In genomic region chr6:13486679-13487121, GRCh38 we compare ENCODE assay signal across 8 cellular contexts. TPM values are rescaled to one million over a fixed set of nuclear protein-coding genes. Genes with fewer than 3 reads are reported as not detected.
DNase-seq lines count a peak whose midpoint lies in the region; ATAC-seq and TF ChIP-seq lines count a peak whose summit lies in the region.

No MANE protein-coding gene starts in this region.

- H3K9ac ChIP-seq in neuronal stem cell (ENCODE audit: low read depth, low read length, poor library complexity), result peak overlapping the region; percentile 86

- H4K8ac ChIP-seq in neuronal stem cell (ENCODE audit: low read depth, low read length), result no peak overlapping the region

- no peak for TF ChIP-seq CTCF in Peyer's patch (IDR thresholded peaks at IDR 0.05)
- TF ChIP-seq CTCF in tibial artery (IDR thresholded peaks at IDR 0.05), result no peak

- no peak overlapping the region for H2AK5ac ChIP-seq in neuronal stem cell (ENCODE audit: low read depth, low read length)

- no peak for TF ChIP-seq POLR2A in Peyer's patch (IDR thresholded peaks at IDR 0.05)

- peak overlapping the region; percentile 81 for H3K18ac ChIP-seq in neuronal stem cell (ENCODE audit: low read length)

- no peak overlapping the region for H3K4ac ChIP-seq in neuronal stem cell (ENCODE audit: low read length)

- no peaks in the 10 kb centered on the region for H3K79me1 ChIP-seq in neuronal stem cell (ENCODE audit: low read depth, low read length)

- peak overlapping the region; percentile 73 for H3K14ac ChIP-seq in neuronal stem cell (ENCODE audit: low read length)

- H3K4me3 ChIP-seq in Peyer's patch (peak overlapping the region; percentile 64 to 97 (median 82)), neuronal stem cell (ENCODE audit: low read length in 2 of 2) (peak overlapping the region; percentile 60 to 84), tibial artery (peak overlapping the region; percentile 91 to 94)

- H3K27ac ChIP-seq in Peyer's patch (peak overlapping the region; percentile 83 to 96 (median 90)), neuronal stem cell (replicated peaks; ENCODE audit: low read length) (no peak overlapping the region), tibial artery (peak overlapping the region; percentile 85 to 90)

- H4K91ac ChIP-seq in neuronal stem cell (ENCODE audit: low read depth, low read length, poor library complexity), result no peak overlapping the region

- H3K36me3 ChIP-seq in Peyer's patch (no peaks in the 10 kb centered on the region), neuronal stem cell (replicated peaks in 1 of 2; ENCODE audit: control insufficient read depth in 2 of 2, insufficient read depth in 2 of 2, low read length in 2 of 2) (no peaks in the 10 kb centered on the region), tibial artery (no peaks in the 10 kb centered on the region)

- H3K27me3 ChIP-seq in Peyer's patch (no peaks in the 10 kb centered on the region), neuronal stem cell (ENCODE audit: control insufficient read depth in 3 of 3, insufficient read depth in 3 of 3, low read depth in 1 of 3, low read length in 3 of 3) (peaks cover 2 to 24% (median 20%) of the 10 kb centered on the region in 3 experiments), tibial artery (no peaks in the 10 kb centered on the region)

- ATAC-seq in GM19351 (IDR thresholded peaks at IDR 0.05; ENCODE audit: unreplicated experiment) (peak; percentile 28), HG03442 (IDR thresholded peaks at IDR 0.05; ENCODE audit: unreplicated experiment) (peak; percentile 18)

- H2BK5ac ChIP-seq in neuronal stem cell (ENCODE audit: low read length), result no peak overlapping the region

- peaks cover 0 to 26% (median 4%) of the 10 kb centered on the region in 4 donors for H3K4me1 ChIP-seq in Peyer's patch
- H3K4me1 ChIP-seq in neuronal stem cell (ENCODE audit: control insufficient read depth in 2 of 2, insufficient read depth in 1 of 2, low read depth in 1 of 2, low read length in 2 of 2), result peaks cover 7 to 8% of the 10 kb centered on the region in 2 donors
- peaks cover 0 to 37% (median 8%) of the 10 kb centered on the region in 4 donors for H3K4me1 ChIP-seq in tibial artery

- peak overlapping the region; percentile 100 for H3K4me2 ChIP-seq in neuronal stem cell (ENCODE audit: insufficient read depth, low read length, poor library complexity, severe bottlenecking)

- no peak overlapping the region for H2BK120ac ChIP-seq in neuronal stem cell (ENCODE audit: low read depth, low read length)

- intact Hi-C loops in tibial artery (cut with DNase I; ENCODE audit: low total_unique reads), result loop anchor here (5.0 to 10.0 kb wide), 2 partner anchors 74 to 152 kb away; no protein-coding TSS in a partner anchor

- no CpG with 5 or more reads among the region's 39 CpGs for WGBS in neuronal stem cell (ENCODE audit: extremely low coverage in 2 of 2, insufficient read length in 2 of 2, insufficient replicate concordance in 1 of 2), 2 donors

- H2BK15ac ChIP-seq in neuronal stem cell (ENCODE audit: low read length), result peak overlapping the region; percentile 42

- peak overlapping the region; percentile 98 for H2AFZ ChIP-seq in neuronal stem cell (ENCODE audit: low read length)

- H3K23ac ChIP-seq in neuronal stem cell (ENCODE audit: low read depth, low read length, poor library complexity), result peak overlapping the region; percentile 77

- DNase-seq in CD1c-positive myeloid dendritic cell (ENCODE audit: extremely low spot score), result peak; percentile 91
- DNase-seq in Peyer's patch, result peak; percentile 69 to 86 (median 77)
- DNase-seq in activated effector memory CD4-positive, alpha-beta T cell treated with anti-CD3 and anti-CD28 coated beads, Interleukin-2, amount 50 U/mL, for 16 hours, result peak; percentile 83
- peak; percentile 32 for DNase-seq in foreskin melanocyte
- peak; percentile 37 for DNase-seq in neuronal stem cell (ENCODE audit: low spot score)
- DNase-seq in tibial artery, result peak; percentile 59 to 80

- H3K9me3 ChIP-seq in Peyer's patch (no peaks in the 10 kb centered on the region), neuronal stem cell (replicated peaks in 1 of 2; ENCODE audit: control insufficient read depth in 2 of 2, insufficient read depth in 1 of 2, low read depth in 1 of 2, low read length in 2 of 2) (peaks cover 0 to 2% of the 10 kb centered on the region in 2 donors), tibial artery (no peaks in the 10 kb centered on the region)

- no peak overlapping the region for H2BK12ac ChIP-seq in neuronal stem cell (ENCODE audit: low read length)

RNA-seq across cellular contexts. Expression of gene GFOD1, which starts 0.7 kb away (rescaled TPM):
- 10 to 100 TPM; 10.7 to 24.2 (median 17.6) TPM for total RNA-seq in Peyer's patch
- 1.3 TPM for polyA plus RNA-seq in neuronal stem cell (2013, experiment 1 of 2)
- polyA plus RNA-seq in neuronal stem cell (2013, experiment 2 of 2), result 1.4 TPM

Comparison
In these comparisons a context has a peak if more than half of its experiments do, and no peak if none do; other contexts are left out.
1. DNase-seq: peak in every context shown above with its lines; median percentile 91 in CD1c-positive myeloid dendritic cell; 83 in activated effector memory CD4-positive, alpha-beta T cell treated with anti-CD3 and anti-CD28 coated beads, Interleukin-2, amount 50 U/mL, for 16 hours; 77 in Peyer's patch; 70 in tibial artery; 37 in neuronal stem cell; 32 in foreskin melanocyte.